8 cellular contexts compared by ENCODE assay signal in the genomic region with DNA sequence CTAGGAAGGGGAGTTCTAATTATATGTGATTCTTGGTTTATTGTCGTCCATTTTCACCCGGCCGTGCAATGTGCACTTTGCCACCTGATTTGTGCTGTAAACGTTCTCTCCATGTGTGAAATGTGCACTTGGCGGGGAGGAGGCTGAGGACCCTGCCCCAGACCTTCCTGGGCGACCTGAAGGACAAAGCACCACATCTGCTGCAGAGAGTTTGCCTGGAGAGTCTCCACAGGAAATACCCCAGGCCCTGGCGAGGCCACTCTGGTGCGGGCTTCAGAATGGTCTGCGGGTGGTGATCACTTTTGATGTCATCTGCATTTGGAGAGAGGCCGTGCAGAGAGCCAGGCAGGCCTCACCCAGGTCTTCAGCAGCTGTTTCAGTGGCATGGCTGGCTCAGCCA.
"Had no signal": no experiment of that assay in that cellular context is flagged by ENCODE, and none has a peak within 500 bp of the region (broad histone marks: within the 10 kb centered on the region; RNA-seq: fewer than 3 reads in every experiment).

No MANE protein-coding gene starts in this region.

- FAIRE-seq: H1, H54, HTR-8/SVneo, K562 had no signal

- H3K4me2 ChIP-seq: GM23338 had no signal

- H2AFZ ChIP-seq: GM23338 had no signal

- DNase-seq: H9, HCEC 1CT, IMR-90 had no signal

- H3K4me3 ChIP-seq: GM23338, K562 had no signal
